In genomic region chr15:101357885-101358284, GRCh38 we compare ENCODE assay signal across 20 cellular contexts.
"Had no signal": no experiment of that assay in that cellular context is flagged by ENCODE, and none has a peak within 500 bp of the region (broad histone marks: within the 10 kb centered on the region; RNA-seq: fewer than 3 reads in every experiment).

No MANE protein-coding gene starts in this region.

- DNase-seq: dermis blood vessel endothelial cell; effector memory CD4-positive, alpha-beta T cell; esophagus squamous epithelium; foreskin melanocyte; glutamatergic neuron; lower lobe of right lung; naive thymus-derived CD8-positive, alpha-beta T cell; nephron progenitor cell; occipital lobe; pancreas; sigmoid colon; stimulated activated CD4-positive, alpha-beta T cell treated with anti-CD3 and anti-CD28 coated beads, Interleukin-2, amount 100 ng/mL, for 24 hours; stimulated activated CD4-positive, alpha-beta T cell treated with anti-CD3 and anti-CD28 coated beads, Interleukin-4, amount 100 ng/mL, for 24 hours; upper lobe of right lung; uterus had no signal

- H3K9me3 ChIP-seq: esophagus squamous epithelium, lower lobe of right lung, pancreas, sigmoid colon, thoracic aorta, tibial nerve, upper lobe of right lung, uterus had no signal

- H3K27ac ChIP-seq: coronary artery, esophagus squamous epithelium, lower lobe of right lung, pancreas, sigmoid colon, thoracic aorta, upper lobe of right lung, uterus had no signal

- H3K4me1 ChIP-seq: lower lobe of right lung, pancreas, tibial nerve, upper lobe of right lung, uterus had no signal

- FAIRE-seq: endothelial cell of umbilical vein, pancreas had no signal

- H3K27me3 ChIP-seq: pancreas, sigmoid colon, tibial nerve, upper lobe of right lung, uterus had no signal

- ATAC-seq: lower lobe of right lung; naive thymus-derived CD8-positive, alpha-beta T cell; stimulated activated effector memory CD8-positive, alpha-beta T cell treated with anti-CD3 and anti-CD28 coated beads, Interleukin-12 subunit alpha, Interleukin-12 subunit beta, amount 100 ng/mL, for 72 hours had no signal

- H3K4me3 ChIP-seq: coronary artery, esophagus squamous epithelium, lower lobe of right lung, pancreas, sigmoid colon, thoracic aorta, tibial nerve, upper lobe of right lung, uterus had no signal

- H3K36me3 ChIP-seq: esophagus squamous epithelium, lower lobe of right lung, pancreas, sigmoid colon, thoracic aorta, tibial nerve, upper lobe of right lung, uterus had no signal
